Comparison of ENCODE assay signal across 8 cellular contexts in the genomic region with DNA sequence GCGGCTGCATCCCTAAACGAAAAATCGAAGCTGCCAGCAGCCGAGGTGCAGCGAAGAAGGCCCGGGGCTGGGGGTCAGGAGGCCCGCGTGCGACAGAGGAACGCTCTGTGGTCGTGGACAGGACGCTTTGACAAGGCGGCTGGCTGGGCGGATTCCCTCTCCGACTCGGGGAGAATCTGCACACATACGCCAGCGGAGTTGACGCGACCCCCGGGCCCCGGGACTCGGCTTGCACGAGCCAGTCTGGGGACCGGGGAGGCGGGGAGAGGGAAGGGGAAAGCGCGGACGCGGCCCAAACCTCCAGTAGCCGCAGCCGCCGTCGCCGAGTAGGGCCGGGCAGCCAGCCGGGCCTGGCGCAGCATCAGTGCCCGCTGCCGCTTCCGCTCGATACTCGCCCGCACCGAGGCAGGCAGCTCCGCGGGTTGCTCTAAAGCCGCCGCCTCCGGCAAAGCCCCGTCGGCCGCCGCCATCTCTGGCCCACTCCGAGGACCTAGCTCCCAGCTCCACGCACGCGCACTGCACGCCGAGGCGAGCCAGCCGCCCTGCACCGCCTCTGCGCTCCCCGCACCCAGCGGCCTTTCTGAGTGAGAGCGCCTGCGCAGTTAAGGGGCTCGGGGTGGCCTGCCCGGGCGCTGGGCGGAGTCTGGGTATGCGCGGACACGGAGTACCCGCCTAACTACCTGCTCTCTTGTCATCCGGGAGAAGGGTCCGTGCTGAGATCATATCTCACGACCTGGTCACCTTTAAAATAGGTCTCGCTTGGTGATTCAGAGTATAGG. TPM values are rescaled to one million over a fixed set of nuclear protein-coding genes. Genes with fewer than 3 reads are reported as not detected.
A peak's percentile ranks its signal among the peaks of the same experiment; 100 is the strongest.
DNase-seq lines count a peak whose midpoint lies in the region; ATAC-seq and TF ChIP-seq lines count a peak whose summit lies in the region.

XPA (minus strand) TSS at position 518 of the 779 bp plus-strand sequence; CDS start at position 470, 48 bp downstream.

- H3K4me1 ChIP-seq in left lung, result peaks cover 13 to 34% of the 10 kb centered on the region in 2 donors

- H3K36me3 ChIP-seq in left lung, result peaks cover 0 to 5% of the 10 kb centered on the region in 2 donors

- intact Hi-C loops in left lung (cut with DNase I), result no loop called here

- peak within 1 kb of the TSS; percentile 88 to 91 for H3K27ac ChIP-seq in left lung

- no peaks in the 10 kb centered on the region for H3K9me3 ChIP-seq in left lung

- H3K4me3 ChIP-seq in left lung, result peak within 1 kb of the TSS; percentile 72 to 87

- ATAC-seq in GM19328 (IDR thresholded peaks at IDR 0.05; ENCODE audit: unreplicated experiment) (peak; percentile 93), HG03469 (IDR thresholded peaks at IDR 0.05; ENCODE audit: unreplicated experiment) (peak; percentile 81), left lung (peak; percentile 98)

- peaks cover 0 to 7% of the 10 kb centered on the region in 2 donors for H3K27me3 ChIP-seq in left lung

- peak; percentile 66 to 97 (median 92) for DNase-seq in C1 segment of cervical spinal cord (lab: John Stamatoyannopoulos, UW)
- peak; percentile 81 for DNase-seq in NCI-H526 treated with DMSO at 0.1 percent for 48 hours (lab: John Stamatoyannopoulos, UW)
- DNase-seq in activated CD4-positive, alpha-beta T cell treated with anti-CD3 and anti-CD28 coated beads, Interleukin-2, amount 50 U/mL, for 1 hour, result peak; percentile 97
- DNase-seq in cortex of kidney (lab: John Stamatoyannopoulos, UW), result peak; percentile 97
- peak; percentile 98 to 100 for DNase-seq in left lung
- DNase-seq in stimulated activated CD4-positive, alpha-beta T cell treated with anti-CD3 and anti-CD28 coated beads, Interleukin-2, amount 100 ng/mL, for 4 hours (ENCODE audit: low read depth), result peak; percentile 96

- TF ChIP-seq CTCF in left lung (IDR thresholded peaks at IDR 0.05), result peak in 1 of 2 donors; percentile 29

RNA-seq across cellular contexts. Expression of gene XPA, which starts in this region (rescaled TPM):
- 10 to 100 TPM in 1 of 2 donors, 1 to 10 TPM in 1; 9.2 to 10.3 TPM for total RNA-seq in left lung

Comparison
In these comparisons a context has a peak if more than half of its experiments do, and no peak if none do; other contexts are left out.
1. Peak in every context shown above with its lines: DNase-seq, ATAC-seq, H3K4me3 ChIP-seq and H3K27ac ChIP-seq.